8 cellular contexts compared by ENCODE assay signal in the genomic region with DNA sequence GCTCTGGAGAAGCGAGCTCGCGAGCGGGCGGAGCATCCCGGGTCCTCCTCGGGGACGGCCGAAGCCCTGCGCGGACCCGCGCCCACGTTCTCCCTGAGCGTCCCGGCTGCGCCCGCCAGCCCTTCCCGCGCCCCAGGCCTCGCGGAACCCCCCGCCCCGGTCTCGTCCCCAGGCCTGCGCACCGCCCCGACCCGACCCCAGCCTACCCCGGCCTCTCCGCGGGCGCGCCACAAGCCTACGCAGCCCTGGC. TPM values are rescaled to one million over a fixed set of nuclear protein-coding genes. Genes with fewer than 3 reads are reported as not detected.
DNase-seq lines count a peak whose midpoint lies in the region; ATAC-seq, FAIRE-seq and TF ChIP-seq lines count a peak whose summit lies in the region.

No MANE protein-coding gene starts in this region.

- H2AFZ ChIP-seq in Karpas-422 (ENCODE audit: low read length), result 0 out of 2 replicates have a peak overlapping the region, but pooled peaks have one; percentile 25
- H2AFZ ChIP-seq in neural cell (ENCODE audit: low read depth, low read length), result no peak overlapping the region

- H3F3A ChIP-seq in neural cell (ENCODE audit: insufficient read depth, low read length, poor library complexity, severe bottlenecking), result no peaks in the 10 kb centered on the region

- peaks cover 50% of the 10 kb centered on the region for H3K79me2 ChIP-seq in Karpas-422 (ENCODE audit: low read length)
- H3K79me2 ChIP-seq in neural cell (replicated peaks; ENCODE audit: insufficient read depth, low read length), result peaks cover 12% of the 10 kb centered on the region

- peaks cover 53% of the 10 kb centered on the region for H3K4me1 Mint-ChIP-seq in CD8-positive, alpha-beta T cell (ENCODE audit: low read depth)

- H3K9ac ChIP-seq in Karpas-422 (ENCODE audit: low read length) (peak overlapping the region; percentile 95), duodenal mucosa (ENCODE audit: low read depth in 1 of 2, low read length in 2 of 2) (peak overlapping the region; percentile 76 to 96), neural cell (ENCODE audit: low read length) (peak overlapping the region; percentile 85)

- H3K9me2 ChIP-seq in Karpas-422 (replicated peaks; ENCODE audit: insufficient read depth, low read length) (no peaks in the 10 kb centered on the region), neural cell (ENCODE audit: insufficient read depth, low read length) (no peaks in the 10 kb centered on the region)

- H3K27ac ChIP-seq in CD8-positive, alpha-beta T cell (ENCODE audit: low read depth, low read length), result peak overlapping the region; percentile 98
- H3K27ac ChIP-seq in Karpas-422 (ENCODE audit: low read length), result peak overlapping the region; percentile 51; the same call in 1 of the 2 replicates
- H3K27ac ChIP-seq in duodenal mucosa (ENCODE audit: low read depth, low read length), result peak overlapping the region; percentile 100
- H3K27ac ChIP-seq in neural cell (ENCODE audit: low read length), result peak overlapping the region; percentile 83

- H3K4me3 ChIP-seq in CD8-positive, alpha-beta T cell (ENCODE audit: low read depth, low read length), result peak overlapping the region; percentile 62
- H3K4me3 ChIP-seq in Karpas-422 (ENCODE audit: low read length) (peak overlapping the region; percentile 97), duodenal mucosa (ENCODE audit: low read depth in 1 of 2, low read length in 2 of 2) (peak overlapping the region; percentile 84 to 96), neural cell (ENCODE audit: low read length) (peak overlapping the region; percentile 89)

- CTCF ChIA-PET in CD8-positive, alpha-beta T cell (lab: Charles Lee), result interaction anchor here (1.5 kb wide), 1 partner anchor 25 kb away, joined by 3 read pairs; no protein-coding TSS in a partner anchor

- peak overlapping the region; percentile 94 for H3K4me3 Mint-ChIP-seq in CD8-positive, alpha-beta T cell

- no peak for FAIRE-seq in RCC 7860 (lab: Jason Lieb, UNC)

- no peaks in the 10 kb centered on the region for H3K9me3 Mint-ChIP-seq in CD8-positive, alpha-beta T cell

- H3K27me3 ChIP-seq in CD8-positive, alpha-beta T cell (ENCODE audit: insufficient read depth, low read length), result no peaks in the 10 kb centered on the region
- H3K27me3 ChIP-seq in Karpas-422 (ENCODE audit: low read length), result no peaks in the 10 kb centered on the region
- H3K27me3 ChIP-seq in duodenal mucosa (ENCODE audit: control insufficient read depth in 1 of 2, insufficient read depth in 2 of 2, low read length in 2 of 2), result no peaks in the 10 kb centered on the region
- no peaks in the 10 kb centered on the region for H3K27me3 ChIP-seq in neural cell (ENCODE audit: insufficient read depth, low read depth, low read length)

- no peak for TF ChIP-seq EP300 in neural cell (conservative IDR thresholded peaks at IDR 0.05; ENCODE audit: poor library complexity, severe bottlenecking)

- intact Hi-C loops in CD8-positive, alpha-beta T cell (cut with DNase I, micrococcal nuclease), result loop anchor here (1.0 to 10.0 kb wide), 9 partner anchors 21 to 954 kb away; partner anchors contain the start of genes CBX8 (in 1 of the 2) and CYTH1 (in 1 of the 2)

- H3K27me3 Mint-ChIP-seq in CD8-positive, alpha-beta T cell (ENCODE audit: low read depth), result no peaks in the 10 kb centered on the region

- TF ChIP-seq RAD21 in neural cell (conservative IDR thresholded peaks at IDR 0.05), result no peak

- peak overlapping the region; percentile 88 for H3K4me2 ChIP-seq in Karpas-422 (ENCODE audit: low read depth, low read length, poor library complexity, severe bottlenecking)
- H3K4me2 ChIP-seq in neural cell (ENCODE audit: low read length), result no peak overlapping the region

- no peaks in the 10 kb centered on the region for H3K9me3 ChIP-seq in CD8-positive, alpha-beta T cell (ENCODE audit: low read length)
- H3K9me3 ChIP-seq in Karpas-422 (ENCODE audit: low read length), result no peaks in the 10 kb centered on the region
- H3K9me3 ChIP-seq in duodenal mucosa (ENCODE audit: control insufficient read depth in 1 of 2, low read length in 2 of 2), result no peaks in the 10 kb centered on the region
- no peaks in the 10 kb centered on the region for H3K9me3 ChIP-seq in neural cell (ENCODE audit: low read length)

- no peak for DNase-seq in CD8-positive, alpha-beta T cell
- no peak for DNase-seq in Karpas-422
- DNase-seq in RCC 7860 (ENCODE audit: low spot score), result no peak
- no peak for DNase-seq in activated gamma-delta T cell (lab: John Stamatoyannopoulos, UW)

- TF ChIP-seq CTCF in CD8-positive, alpha-beta T cell (IDR thresholded peaks at IDR 0.05), result no peak
- TF ChIP-seq CTCF in neural cell (IDR thresholded peaks at IDR 0.05; ENCODE audit: poor library complexity, severe bottlenecking), result no peak

- peak overlapping the region; percentile 97 for H3K27ac Mint-ChIP-seq in CD8-positive, alpha-beta T cell

- no peak for ATAC-seq in CD8-positive, alpha-beta T cell
- ATAC-seq in GM18909 (IDR thresholded peaks at IDR 0.05; ENCODE audit: poor library complexity, unreplicated experiment) (no peak), HG02885 (IDR thresholded peaks at IDR 0.05; ENCODE audit: poor library complexity, unreplicated experiment) (no peak)

- peaks cover 41% of the 10 kb centered on the region for H3K36me3 Mint-ChIP-seq in CD8-positive, alpha-beta T cell

- POLR2A ChIA-PET in CD8-positive, alpha-beta T cell (lab: Charles Lee), result interaction anchor here (1.0 to 2.0 kb wide), 5 partner anchors 19 to 60 kb away, joined by 3 to 9 read pairs (median 4); no protein-coding TSS in a partner anchor

- H3K36me3 ChIP-seq in CD8-positive, alpha-beta T cell (ENCODE audit: insufficient read depth, low read length), result peaks cover 23% of the 10 kb centered on the region
- peaks cover 24% of the 10 kb centered on the region for H3K36me3 ChIP-seq in Karpas-422 (ENCODE audit: insufficient read depth, low read length)
- peaks cover 19 to 23% of the 10 kb centered on the region in 2 donors for H3K36me3 ChIP-seq in duodenal mucosa (ENCODE audit: control insufficient read depth in 1 of 2, insufficient read depth in 2 of 2, low read length in 2 of 2)
- H3K36me3 ChIP-seq in neural cell (ENCODE audit: insufficient read depth, low read length), result no peaks in the 10 kb centered on the region

- H3K4me1 ChIP-seq in CD8-positive, alpha-beta T cell (ENCODE audit: insufficient read depth, low read length), result peaks cover 32% of the 10 kb centered on the region
- peaks cover 31% of the 10 kb centered on the region for H3K4me1 ChIP-seq in Karpas-422 (ENCODE audit: low read length)
- peaks cover 21 to 22% of the 10 kb centered on the region in 2 donors for H3K4me1 ChIP-seq in duodenal mucosa (ENCODE audit: control insufficient read depth in 1 of 2, insufficient read depth in 2 of 2, low read length in 2 of 2)

- H4K20me1 ChIP-seq in Karpas-422 (ENCODE audit: insufficient read depth, low read depth, low read length) (peaks cover 22% of the 10 kb centered on the region; the same call in 1 of the 2 replicates), neural cell (ENCODE audit: insufficient read depth) (no peaks in the 10 kb centered on the region)

TF ChIP-seq in neural cell, 6 proteins besides CTCF, POLR2A, EP300 and RAD21:
- TF ChIP-seq SMC3 (conservative IDR thresholded peaks at IDR 0.05; ENCODE audit: poor library complexity), result no peak
- no peak for TF ChIP-seq TAF1 (IDR thresholded peaks at IDR 0.05; ENCODE audit: low read depth)

RNA-seq across cellular contexts. Expression of gene USP36, which starts 0.2 kb away (rescaled TPM):
- total RNA-seq in CD8-positive, alpha-beta T cell, result 100 to 1,000 TPM; 755 to 805 TPM
- total RNA-seq in Karpas-422 (2014; rRNA removed; shearing (Covaris generic); ENCODE audit: low replicate concordance), result 28.4 and 29.6 TPM in 2 replicates
- 12.8 and 14.4 TPM in 2 replicates for polyA plus RNA-seq in neural cell
- 17.1 and 22.4 TPM in 2 replicates for polyA minus RNA-seq in neural cell

RNA-seq across cellular contexts. Expression of gene CYTH1, which starts 58.4 kb away (rescaled TPM):
- total RNA-seq in CD8-positive, alpha-beta T cell, result 100 to 1,000 TPM; 475 to 490 TPM
- 9.6 and 15.8 TPM in 2 replicates for total RNA-seq in Karpas-422 (2014; rRNA removed; shearing (Covaris generic); ENCODE audit: low replicate concordance)
- 120 and 131 TPM in 2 replicates for polyA plus RNA-seq in neural cell
- 99.0 and 99.1 TPM in 2 replicates for polyA minus RNA-seq in neural cell

Comparison
In these comparisons a context has a peak if more than half of its experiments do, and no peak if none do; other contexts are left out.
1. RNA of gene USP36, which starts 0.2 kb away (total RNA-seq): 755 to 805 TPM in CD8-positive, alpha-beta T cell; 28.4 to 29.6 TPM in Karpas-422; every median in the first group is over 10 times any median in the second.
2. RNA of gene CYTH1, which starts 58.4 kb away (total RNA-seq): 475 to 490 TPM in CD8-positive, alpha-beta T cell; 9.6 to 15.8 TPM in Karpas-422; every median in the first group is over 10 times any median in the second.
3. Peak in every context shown above with its lines, with median percentiles within 50 percentile points of each other: H3K27ac ChIP-seq, H3K4me3 ChIP-seq and H3K9ac ChIP-seq.